In the genomic region with DNA sequence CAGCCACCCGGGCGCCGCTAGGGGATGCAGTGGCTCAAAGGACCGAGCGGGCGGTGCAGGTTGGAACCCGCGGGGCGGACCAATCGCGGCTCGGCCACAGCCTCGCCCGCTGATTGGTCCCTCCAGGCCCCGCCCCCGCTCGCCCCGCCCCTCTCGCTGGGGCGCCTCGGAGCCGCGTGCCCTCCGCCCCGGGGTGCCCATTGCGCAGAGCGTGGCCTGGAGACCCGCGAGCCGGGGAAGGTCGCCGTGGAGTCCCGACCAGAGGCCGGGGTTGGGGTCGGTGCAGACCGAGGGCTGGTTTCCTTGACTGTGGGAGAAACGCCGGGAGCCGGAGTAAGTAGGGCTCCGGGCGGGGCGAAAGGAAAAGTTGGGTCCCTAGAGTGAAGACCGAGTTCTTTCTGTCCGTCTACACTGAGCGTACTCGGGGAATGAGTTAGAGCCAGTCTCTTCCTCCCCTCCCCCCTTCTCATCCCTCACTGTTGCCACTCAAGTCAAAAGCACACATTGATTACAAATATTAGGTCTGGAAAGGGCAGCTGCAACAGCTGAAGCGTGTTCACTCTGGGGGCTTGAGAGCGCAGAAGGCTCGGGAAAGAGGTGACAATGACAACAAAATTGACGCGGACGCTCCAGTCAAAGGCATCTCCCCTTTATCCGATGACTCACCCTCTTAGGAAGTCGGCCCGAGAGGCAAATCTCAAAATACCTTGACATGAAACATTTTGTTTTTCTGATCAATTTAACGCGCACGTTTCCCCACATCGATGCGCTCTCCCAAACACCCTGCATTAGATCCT, we compare ENCODE assay signal across 8 cellular contexts. TPM values are rescaled to one million over a fixed set of nuclear protein-coding genes. Genes with fewer than 3 reads are reported as not detected.
DNase-seq lines count a peak whose midpoint lies in the region; ATAC-seq and TF ChIP-seq lines count a peak whose summit lies in the region.

No MANE protein-coding gene starts in this region.

- intact Hi-C loops in left cardiac atrium (cut with DNase I) (no loop called here), aorta (cut with DNase I) (no loop called here)

- no peaks in the 10 kb centered on the region for H3K4me1 ChIP-seq in aorta (ENCODE audit: control insufficient read depth in 1 of 2, insufficient read depth in 2 of 2, low read length in 2 of 2)

- H3K36me3 Mint-ChIP-seq in activated naive CD4-positive, alpha-beta T cell treated with anti-CD3 and anti-CD28 coated beads, Interleukin-2, amount 50 U/mL, for 72 hours = peaks cover 6 to 34% of the 10 kb centered on the region in 2 donors

- peak overlapping the region; percentile 37 to 93 for H3K27ac Mint-ChIP-seq in activated naive CD4-positive, alpha-beta T cell treated with anti-CD3 and anti-CD28 coated beads, Interleukin-2, amount 50 U/mL, for 72 hours

- no peaks in the 10 kb centered on the region for H3K9me3 ChIP-seq in aorta (ENCODE audit: control insufficient read depth, low read length)

- DNase-seq in D341Med (ENCODE audit: low spot score) (peak; percentile 98), HPDE6-E6E7 (ENCODE audit: extremely low spot score) (peak; percentile 69), left cardiac atrium (peak; percentile 90), putamen (ENCODE audit: low spot score) (peak; percentile 14), aorta (peak; percentile 86 to 90)
- peak; percentile 91 to 94 for DNase-seq in activated naive CD4-positive, alpha-beta T cell treated with anti-CD3 and anti-CD28 coated beads, Interleukin-2, amount 50 U/mL, for 72 hours (ENCODE audit: low spot score in 2 of 2)

- no peaks in the 10 kb centered on the region for H3K36me3 ChIP-seq in aorta (ENCODE audit: control insufficient read depth in 1 of 2, insufficient read depth in 2 of 2, low read length in 1 of 2)

- H3K27me3 ChIP-seq in aorta (ENCODE audit: control insufficient read depth in 1 of 2, insufficient read depth in 2 of 2, low read length in 1 of 2) = no peaks in the 10 kb centered on the region

- ATAC-seq in GM21360 (IDR thresholded peaks at IDR 0.05; ENCODE audit: unreplicated experiment) = peak; percentile 60
- ATAC-seq in SK-N-SH treated with all-trans-retinoic acid at 6 μM for 48 hours = peak; percentile 65
- ATAC-seq in activated naive CD4-positive, alpha-beta T cell treated with anti-CD3 and anti-CD28 coated beads, Interleukin-2, amount 50 U/mL, for 72 hours = peak; percentile 55 to 69
- ATAC-seq in left cardiac atrium = peak; percentile 86 to 93
- peak; percentile 85 for ATAC-seq in aorta (ENCODE audit: low FRiP score)

- H3K27ac ChIP-seq in aorta (ENCODE audit: low read depth in 1 of 2, low read length in 2 of 2) = no peak overlapping the region

- H3K9me3 Mint-ChIP-seq in activated naive CD4-positive, alpha-beta T cell treated with anti-CD3 and anti-CD28 coated beads, Interleukin-2, amount 50 U/mL, for 72 hours = no peaks in the 10 kb centered on the region

- peak overlapping the region; percentile 19 to 29 for H3K4me3 ChIP-seq in aorta (ENCODE audit: low read length in 2 of 2)

- 1 to 2% methylated on average over 60 of the region's 60 CpGs for WGBS in aorta, 2 donors

TF ChIP-seq in SK-N-SH treated with all-trans-retinoic acid at 6 μM for 48 hours, 23 proteins besides CTCF, POLR2A, EP300 and RAD21:
- TF ChIP-seq ZFP3 (CRISPR knock-in tag; IDR thresholded peaks at IDR 0.05) (peak; percentile 58; the same call in 1 of the 2 replicates), TOX (CRISPR knock-in tag; IDR thresholded peaks at IDR 0.05; ENCODE audit: borderline replicate concordance) (no peak), CSRNP3 (CRISPR knock-in tag; IDR thresholded peaks at IDR 0.05) (peak; percentile 53; the same call in 1 of the 2 replicates), ZFP30 (CRISPR knock-in tag; IDR thresholded peaks at IDR 0.05) (no peak)
- TF ChIP-seq, protein P1, sequence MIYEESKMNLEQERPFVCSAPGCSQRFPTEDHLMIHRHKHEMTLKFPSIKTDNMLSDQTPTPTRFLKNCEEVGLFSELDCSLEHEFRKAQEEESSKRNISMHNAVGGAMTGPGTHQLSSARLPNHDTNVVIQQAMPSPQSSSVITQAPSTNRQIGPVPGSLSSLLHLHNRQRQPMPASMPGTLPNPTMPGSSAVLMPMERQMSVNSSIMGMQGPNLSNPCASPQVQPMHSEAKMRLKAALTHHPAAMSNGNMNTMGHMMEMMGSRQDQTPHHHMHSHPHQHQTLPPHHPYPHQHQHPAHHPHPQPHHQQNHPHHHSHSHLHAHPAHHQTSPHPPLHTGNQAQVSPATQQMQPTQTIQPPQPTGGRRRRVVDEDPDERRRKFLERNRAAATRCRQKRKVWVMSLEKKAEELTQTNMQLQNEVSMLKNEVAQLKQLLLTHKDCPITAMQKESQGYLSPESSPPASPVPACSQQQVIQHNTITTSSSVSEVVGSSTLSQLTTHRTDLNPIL (CRISPR knock-in tag; IDR thresholded peaks at IDR 0.05; ENCODE audit: low read depth) = peak; percentile 51; the same call in 1 of the 2 replicates

RNA-seq across cellular contexts. Expression of gene GATA3, which starts 0.8 kb away (rescaled TPM):
- 10 to 100 TPM in 1 of 2 donors, 1 to 10 TPM in 1; 5.7 to 28.9 TPM for total RNA-seq in activated naive CD4-positive, alpha-beta T cell treated with anti-CD3 and anti-CD28 coated beads, Interleukin-2, amount 50 U/mL, for 72 hours
- 1 to 10 TPM; 1.9 to 2.1 TPM for total RNA-seq in left cardiac atrium
- total RNA-seq in aorta = 1 to 10 TPM in 1 of 2 donors, under 1 TPM in 1; 0.78 to 2.0 TPM
- polyA plus RNA-seq in aorta = 1 to 10 TPM in 1 of 2 donors, not detected in 1; 1.4 TPM

Comparison
In these comparisons a context has a peak if more than half of its experiments do, and no peak if none do; other contexts are left out.
1. DNase-seq: peak in every context shown above with its lines; median percentile 98 in D341Med; 92 in activated naive CD4-positive, alpha-beta T cell treated with anti-CD3 and anti-CD28 coated beads, Interleukin-2, amount 50 U/mL, for 72 hours; 90 in left cardiac atrium; 88 in aorta; 69 in HPDE6-E6E7; 14 in putamen.